ENCODE assay signal across 12 cellular contexts in genomic region chr12:28235017-28235416, GRCh38.
"Had no signal": no experiment of that assay in that cellular context is flagged by ENCODE, and none has a peak within 500 bp of the region (broad histone marks: within the 10 kb centered on the region; RNA-seq: fewer than 3 reads in every experiment).

No MANE protein-coding gene starts in this region.

- H3K4me3 Mint-ChIP-seq: activated CD4-positive, alpha-beta T cell treated with anti-CD3 and anti-CD28 coated beads, Interleukin-2, amount 10 ng/mL, durations not matched to agents 24 days and 14 days; naive B cell; WTC11 had no signal

- H3K27me3 Mint-ChIP-seq: activated CD4-positive, alpha-beta T cell treated with anti-CD3 and anti-CD28 coated beads, Interleukin-2, amount 10 ng/mL, durations not matched to agents 24 days and 14 days; naive B cell had no signal

- H3K27ac Mint-ChIP-seq: activated CD4-positive, alpha-beta T cell treated with anti-CD3 and anti-CD28 coated beads, Interleukin-2, amount 10 ng/mL, durations not matched to agents 24 days and 14 days; activated naive CD4-positive, alpha-beta T cell treated with anti-CD3 and anti-CD28 coated beads, Interleukin-2, amount 50 U/mL, for 72 hours; WTC11 had no signal

- H3K36me3 Mint-ChIP-seq: WTC11 had no signal

- DNase-seq: activated CD4-positive, alpha-beta T cell treated with anti-CD3 and anti-CD28 coated beads, Interleukin-2, amount 10 ng/mL, durations not matched to agents 24 days and 14 days; activated effector memory CD4-positive, alpha-beta T cell treated with anti-CD3 and anti-CD28 coated beads, Interleukin-2, amount 50 U/mL, for 16 hours; activated T-cell treated with anti-CD3 and anti-CD28 coated beads, Interleukin-2, amount 50 U/mL, for 1 hour; dorsolateral prefrontal cortex; head of caudate nucleus; left colon; naive B cell; posterior cingulate gyrus; T-helper 1 cell; transverse colon had no signal

- ATAC-seq: activated naive CD4-positive, alpha-beta T cell treated with anti-CD3 and anti-CD28 coated beads, Interleukin-2, amount 50 U/mL, for 72 hours; left colon; WTC11 had no signal

- H3K9me3 Mint-ChIP-seq: activated CD4-positive, alpha-beta T cell treated with anti-CD3 and anti-CD28 coated beads, Interleukin-2, amount 10 ng/mL, durations not matched to agents 24 days and 14 days; activated naive CD4-positive, alpha-beta T cell treated with anti-CD3 and anti-CD28 coated beads, Interleukin-2, amount 50 U/mL, for 72 hours; naive B cell; WTC11 had no signal
